ENCODE assay signal across 1 cellular context in genomic region chr15:58463815-58464697, GRCh38.
TF ChIP-seq lines count a peak whose summit lies in the region.

No MANE protein-coding gene starts in this region.

TF ChIP-seq in A549, 52 proteins besides CTCF, POLR2A, EP300 and RAD21 (continued from another document):
- no peak for TF ChIP-seq USF2 (IDR thresholded peaks at IDR 0.05)
- TF ChIP-seq PBX3 (IDR thresholded peaks at IDR 0.05), result no peak
- TF ChIP-seq RCOR1 (IDR thresholded peaks at IDR 0.05; ENCODE audit: low read depth, low read length), result no peak
TF ChIP-seq in A549: peak in this region for 0.
